In genomic region chr2:61710711-61711110, GRCh38 we compare ENCODE assay signal across 1 cellular context.
A peak's percentile ranks its signal among the peaks of the same experiment; 100 is the strongest.
TF ChIP-seq lines count a peak whose summit lies in the region.

No MANE protein-coding gene starts in this region.

TF ChIP-seq in HepG2, 621 proteins besides CTCF, POLR2A, EP300 and RAD21 (continued from another document and continues in another):
- TF ChIP-seq STAT6 (CRISPR knock-in tag; IDR thresholded peaks at IDR 0.05; ENCODE audit: borderline replicate concordance) (no peak), SOX13 (IDR thresholded peaks at IDR 0.05) (no peak), SOX13 (CRISPR knock-in tag; conservative IDR thresholded peaks at IDR 0.05 in 1 of 2, IDR thresholded peaks at IDR 0.05 in 1 of 2) (0 out of 4 replicates have a peak, but pooled peaks of 1 of the 2 experiments have one; percentile 25), SOX5 (CRISPR knock-in tag; IDR thresholded peaks at IDR 0.05; ENCODE audit: borderline replicate concordance) (peak; percentile 37; the same call in 1 of the 2 replicates), SMC3 (IDR thresholded peaks at IDR 0.05; ENCODE audit: low read length) (peak; percentile 6; the same call in 1 of the 2 replicates), FOXO1 (CRISPR knock-in tag; IDR thresholded peaks at IDR 0.05) (peak; percentile 61; the same call in 1 of the 2 replicates), ZSCAN30 (CRISPR knock-in tag; IDR thresholded peaks at IDR 0.05) (no peak), ZNF331 (CRISPR knock-in tag; IDR thresholded peaks at IDR 0.05) (peak; percentile 18; the same call in 1 of the 2 replicates), THAP11 (CRISPR knock-in tag; IDR thresholded peaks at IDR 0.05) (peak; percentile 52; the same call in 1 of the 2 replicates), SAP130 (CRISPR knock-in tag; IDR thresholded peaks at IDR 0.05; ENCODE audit: low read depth) (0 out of 2 replicates have a peak, but pooled peaks have one; percentile 15), ZNF784 (CRISPR knock-in tag; IDR thresholded peaks at IDR 0.05; ENCODE audit: borderline replicate concordance) (no peak), ZMYM3 (CRISPR knock-in tag; IDR thresholded peaks at IDR 0.05) (peak; percentile 35; the same call in 1 of the 2 replicates), ZBTB39 (CRISPR knock-in tag; IDR thresholded peaks at IDR 0.05) (no peak), TFDP1 (CRISPR knock-in tag; IDR thresholded peaks at IDR 0.05; ENCODE audit: borderline replicate concordance) (no peak), ZNF567 (CRISPR knock-in tag; IDR thresholded peaks at IDR 0.05; ENCODE audit: borderline replicate concordance) (no peak), HDAC1 (CRISPR knock-in tag; IDR thresholded peaks at IDR 0.05) (peak; percentile 47; the same call in 1 of the 2 replicates), NFYC (CRISPR knock-in tag; IDR thresholded peaks at IDR 0.05) (no peak), POGZ (CRISPR knock-in tag; IDR thresholded peaks at IDR 0.05) (0 out of 2 replicates have a peak, but pooled peaks have one; percentile 35), KMT2B (CRISPR knock-in tag; IDR thresholded peaks at IDR 0.05) (no peak), ELF3 (CRISPR knock-in tag; IDR thresholded peaks at IDR 0.05) (peak; percentile 64; the same call in 1 of the 2 replicates), SALL1 (CRISPR knock-in tag; IDR thresholded peaks at IDR 0.05) (peak; percentile 65), TARDBP (CRISPR knock-in tag; IDR thresholded peaks at IDR 0.05) (peak; percentile 40; the same call in 1 of the 2 replicates), ZNF629 (CRISPR knock-in tag; conservative IDR thresholded peaks at IDR 0.05) (0 out of 2 replicates have a peak, but pooled peaks have one; percentile 33), SIX1 (CRISPR knock-in tag; IDR thresholded peaks at IDR 0.05; ENCODE audit: borderline replicate concordance) (no peak), MED1 (CRISPR knock-in tag; IDR thresholded peaks at IDR 0.05) (peak; percentile 40; the same call in 1 of the 2 replicates), ELK4 (CRISPR knock-in tag; IDR thresholded peaks at IDR 0.05; ENCODE audit: borderline replicate concordance) (no peak), ZNF333 (CRISPR knock-in tag; IDR thresholded peaks at IDR 0.05; ENCODE audit: borderline replicate concordance) (no peak), ZNF546 (CRISPR knock-in tag; conservative IDR thresholded peaks at IDR 0.05) (no peak), SOX6 (IDR thresholded peaks at IDR 0.05) (no peak), SOX6 (CRISPR knock-in tag; IDR thresholded peaks at IDR 0.05) (peak; percentile 44; the same call in 1 of the 2 replicates), ARID5B (CRISPR knock-in tag; IDR thresholded peaks at IDR 0.05) (peak; percentile 75), ZNF101 (CRISPR knock-in tag; IDR thresholded peaks at IDR 0.05; ENCODE audit: borderline replicate concordance, low read depth) (no peak), ZNF253 (CRISPR knock-in tag; IDR thresholded peaks at IDR 0.05; ENCODE audit: borderline replicate concordance) (no peak), ZNF503 (CRISPR knock-in tag; IDR thresholded peaks at IDR 0.05) (no peak), HIC2 (CRISPR knock-in tag; IDR thresholded peaks at IDR 0.05; ENCODE audit: low read depth) (no peak), KDM6A (CRISPR knock-in tag; IDR thresholded peaks at IDR 0.05; ENCODE audit: low read depth) (peak; percentile 48; the same call in 1 of the 2 replicates), ZNF670 (CRISPR knock-in tag; IDR thresholded peaks at IDR 0.05; ENCODE audit: borderline replicate concordance) (no peak; the same call in 1 of the 2 replicates), IKZF5 (CRISPR knock-in tag; IDR thresholded peaks at IDR 0.05) (0 out of 2 replicates have a peak, but pooled peaks have one; percentile 40)
